ENCODE assay signal across 24 cellular contexts in genomic region chr10:50541317-50541716, GRCh38.
DNase-seq lines count a peak whose midpoint lies in the region; ATAC-seq and TF ChIP-seq lines count a peak whose summit lies in the region.
"Had no signal": no experiment of that assay in that cellular context is flagged by ENCODE, and none has a peak within 500 bp of the region (broad histone marks: within the 10 kb centered on the region; RNA-seq: fewer than 3 reads in every experiment).

No MANE protein-coding gene starts in this region.

- H3K4me1 ChIP-seq in CD4-positive, CD25-positive, alpha-beta regulatory T cell (ENCODE audit: control insufficient read depth, insufficient read depth, low read length, poor library complexity, severe bottlenecking), result peaks cover 72% of the 10 kb centered on the region
- H3K4me1 ChIP-seq in esophagus muscularis mucosa, result peaks cover 19 to 58% (median 31%) of the 10 kb centered on the region in 4 donors
- H3K4me1 ChIP-seq in colonic mucosa, result no peaks in the 10 kb centered on the region

- no peak for TF ChIP-seq POLR2A in esophagus muscularis mucosa (IDR thresholded peaks at IDR 0.05; ENCODE audit: low read depth)

- no peaks in the 10 kb centered on the region for H3K36me3 ChIP-seq in CD4-positive, CD25-positive, alpha-beta regulatory T cell (ENCODE audit: control insufficient read depth, insufficient read depth, low read length)
- H3K36me3 ChIP-seq in esophagus muscularis mucosa (no peaks in the 10 kb centered on the region), colonic mucosa (no peaks in the 10 kb centered on the region)
- H3K36me3 ChIP-seq: ovary, stomach, WERI-Rb-1 had no signal

- H3K9ac ChIP-seq in colonic mucosa (ENCODE audit: low read depth in 2 of 2, low read length in 2 of 2), result no peak overlapping the region

- intact Hi-C loops in activated CD4-positive, alpha-beta T cell treated with anti-CD3 and anti-CD28 coated beads, Interleukin-2, amount 10 ng/mL, durations not matched to agents 24 days and 14 days (cut with micrococcal nuclease), result loop anchor here (1.0 kb wide), 1 partner anchor 95 kb away; no protein-coding TSS in a partner anchor
- intact Hi-C loops in activated CD8-positive, alpha-beta T cell treated with anti-CD3 and anti-CD28 coated beads for 36 hours (cut with micrococcal nuclease), result loop anchor here (2.0 to 5.0 kb wide), 2 partner anchors 29 to 109 kb away; no protein-coding TSS in a partner anchor
- intact Hi-C loops in esophagus muscularis mucosa (cut with DNase I), result no loop called here
- intact Hi-C loops in colonic mucosa (cut with DNase I), result no loop called here

- no peak overlapping the region for H3K4me3 Mint-ChIP-seq in activated CD4-positive, alpha-beta T cell treated with anti-CD3 and anti-CD28 coated beads, Interleukin-2, amount 10 ng/mL, durations not matched to agents 24 days and 14 days
- H3K4me3 Mint-ChIP-seq in CD4-positive, CD25-positive, alpha-beta regulatory T cell, result peak overlapping the region in 3 of 4 donors; percentile 48 to 62 (median 57)
- no peak overlapping the region for H3K4me3 Mint-ChIP-seq in activated CD8-positive, alpha-beta T cell treated with anti-CD3 and anti-CD28 coated beads for 36 hours
- H3K4me3 Mint-ChIP-seq: H9 had no signal

- CTCF ChIA-PET in activated CD8-positive, alpha-beta T cell treated with anti-CD3 and anti-CD28 coated beads for 36 hours (lab: Charles Lee), result no interaction called here

- ATAC-seq in CD4-positive, CD25-positive, alpha-beta regulatory T cell (ENCODE audit: low read depth in 2 of 2), result no peak
- ATAC-seq in activated CD8-positive, alpha-beta T cell treated with anti-CD3 and anti-CD28 coated beads for 36 hours, result peak; percentile 21
- ATAC-seq in SK-N-SH treated with all-trans-retinoic acid at 6 μM for 48 hours, result no peak
- ATAC-seq: left lobe of liver had no signal

- 85% methylated on average over 2 of the region's 2 CpGs for WGBS in esophagus muscularis mucosa

- H3K27ac ChIP-seq in CD4-positive, CD25-positive, alpha-beta regulatory T cell (ENCODE audit: insufficient read depth, low read length, poor library complexity, severe bottlenecking), result no peak overlapping the region
- no peak overlapping the region for H3K27ac ChIP-seq in esophagus muscularis mucosa (replicated peaks in 1 of 4)
- no peak overlapping the region for H3K27ac ChIP-seq in colonic mucosa
- H3K27ac ChIP-seq: coronary artery, epithelial cell of prostate, ovary, WERI-Rb-1 had no signal

- no peaks in the 10 kb centered on the region for H3K27me3 ChIP-seq in CD4-positive, CD25-positive, alpha-beta regulatory T cell (ENCODE audit: control insufficient read depth, insufficient read depth, low read length)
- H3K27me3 ChIP-seq in esophagus muscularis mucosa, result no peaks in the 10 kb centered on the region
- H3K27me3 ChIP-seq in colonic mucosa, result no peaks in the 10 kb centered on the region
- H3K27me3 ChIP-seq: ovary, stomach had no signal

- POLR2A ChIA-PET in activated CD8-positive, alpha-beta T cell treated with anti-CD3 and anti-CD28 coated beads for 36 hours (lab: Charles Lee), result interaction anchor here (1.0 to 1.6 kb wide), 2 partner anchors 10 to 83 kb away, joined by 3 to 4 read pairs; no protein-coding TSS in a partner anchor

- no peaks in the 10 kb centered on the region for H3K9me3 ChIP-seq in CD4-positive, CD25-positive, alpha-beta regulatory T cell (ENCODE audit: control insufficient read depth in 2 of 2, low read length in 2 of 2)
- no peaks in the 10 kb centered on the region for H3K9me3 ChIP-seq in esophagus muscularis mucosa
- H3K9me3 ChIP-seq in colonic mucosa, result no peaks in the 10 kb centered on the region
- H3K9me3 ChIP-seq: ovary, stomach had no signal

- no peak for TF ChIP-seq CTCF in activated CD8-positive, alpha-beta T cell treated with anti-CD3 and anti-CD28 coated beads for 36 hours (IDR thresholded peaks at IDR 0.05)
- TF ChIP-seq CTCF in esophagus muscularis mucosa (IDR thresholded peaks at IDR 0.05), result no peak
- no peak for TF ChIP-seq CTCF in colonic mucosa (IDR thresholded peaks at IDR 0.05)

- no peak overlapping the region for H3K4me3 ChIP-seq in CD4-positive, CD25-positive, alpha-beta regulatory T cell (ENCODE audit: low read depth, low read length)
- no peak overlapping the region for H3K4me3 ChIP-seq in esophagus muscularis mucosa
- H3K4me3 ChIP-seq in colonic mucosa, result no peak overlapping the region
- H3K4me3 ChIP-seq: coronary artery, ovary, stomach had no signal

- peaks cover 3% of the 10 kb centered on the region for H3K36me3 Mint-ChIP-seq in activated CD4-positive, alpha-beta T cell treated with anti-CD3 and anti-CD28 coated beads, Interleukin-2, amount 10 ng/mL, durations not matched to agents 24 days and 14 days (ENCODE audit: low read depth)
- H3K36me3 Mint-ChIP-seq in CD4-positive, CD25-positive, alpha-beta regulatory T cell, result peaks cover 7% of the 10 kb centered on the region
- no peaks in the 10 kb centered on the region for H3K36me3 Mint-ChIP-seq in activated CD8-positive, alpha-beta T cell treated with anti-CD3 and anti-CD28 coated beads for 36 hours (ENCODE audit: low read depth)

- H3K4me1 Mint-ChIP-seq in activated CD4-positive, alpha-beta T cell treated with anti-CD3 and anti-CD28 coated beads, Interleukin-2, amount 10 ng/mL, durations not matched to agents 24 days and 14 days, result peaks cover 66% of the 10 kb centered on the region
- H3K4me1 Mint-ChIP-seq in CD4-positive, CD25-positive, alpha-beta regulatory T cell, result peaks cover 60 to 85% (median 77%) of the 10 kb centered on the region in 4 donors
- H3K4me1 Mint-ChIP-seq in activated CD8-positive, alpha-beta T cell treated with anti-CD3 and anti-CD28 coated beads for 36 hours (ENCODE audit: low read depth), result peaks cover 85% of the 10 kb centered on the region

- H3K27ac Mint-ChIP-seq in activated CD4-positive, alpha-beta T cell treated with anti-CD3 and anti-CD28 coated beads, Interleukin-2, amount 10 ng/mL, durations not matched to agents 24 days and 14 days, result peak overlapping the region; percentile 87
- peak overlapping the region in 2 of 3 donors; percentile 69 to 74 for H3K27ac Mint-ChIP-seq in CD4-positive, CD25-positive, alpha-beta regulatory T cell
- peak overlapping the region; percentile 91 for H3K27ac Mint-ChIP-seq in activated CD8-positive, alpha-beta T cell treated with anti-CD3 and anti-CD28 coated beads for 36 hours
- H3K27ac Mint-ChIP-seq: H9 had no signal

- TF ChIP-seq EP300 in esophagus muscularis mucosa (IDR thresholded peaks at IDR 0.05), result no peak

- no peaks in the 10 kb centered on the region for H3K27me3 Mint-ChIP-seq in activated CD4-positive, alpha-beta T cell treated with anti-CD3 and anti-CD28 coated beads, Interleukin-2, amount 10 ng/mL, durations not matched to agents 24 days and 14 days
- H3K27me3 Mint-ChIP-seq in CD4-positive, CD25-positive, alpha-beta regulatory T cell, result peaks cover 4% of the 10 kb centered on the region
- no peaks in the 10 kb centered on the region for H3K27me3 Mint-ChIP-seq in activated CD8-positive, alpha-beta T cell treated with anti-CD3 and anti-CD28 coated beads for 36 hours

- no peak for DNase-seq in activated CD4-positive, alpha-beta T cell treated with anti-CD3 and anti-CD28 coated beads, Interleukin-2, amount 10 ng/mL, durations not matched to agents 24 days and 14 days
- DNase-seq in activated CD4-positive, alpha-beta T cell treated with anti-CD3 and anti-CD28 coated beads, Interleukin-2, amount 50 U/mL, for 1 hour, result no peak
- DNase-seq in CD4-positive, CD25-positive, alpha-beta regulatory T cell, result no peak
- DNase-seq in activated CD8-positive, alpha-beta T cell treated with anti-CD3 and anti-CD28 coated beads for 36 hours, result peak; percentile 51
- DNase-seq in esophagus muscularis mucosa (ENCODE audit: extremely low spot score), result peak; percentile 78
- DNase-seq in COLO829 (ENCODE audit: low spot score), result no peak
- no peak for DNase-seq in colonic mucosa
- DNase-seq: activated CD4-positive, alpha-beta T cell treated with anti-CD3 and anti-CD28 coated beads, Interleukin-2, amount 50 U/mL, for 4 hours; effector memory CD4-positive, alpha-beta T cell; H9; KG1; NCI-H1105; NCI-H187; NCI-H2171; NCI-H82; ovary; SIG-M5; stomach; T-helper 9 cell; WERI-Rb-1 had no signal

- peaks cover 5% of the 10 kb centered on the region for H3K9me3 Mint-ChIP-seq in activated CD4-positive, alpha-beta T cell treated with anti-CD3 and anti-CD28 coated beads, Interleukin-2, amount 10 ng/mL, durations not matched to agents 24 days and 14 days
- peaks cover 0 to 6% (median 0%) of the 10 kb centered on the region in 7 donors for H3K9me3 Mint-ChIP-seq in CD4-positive, CD25-positive, alpha-beta regulatory T cell
- H3K9me3 Mint-ChIP-seq in activated CD8-positive, alpha-beta T cell treated with anti-CD3 and anti-CD28 coated beads for 36 hours, result no peaks in the 10 kb centered on the region
- H3K9me3 Mint-ChIP-seq: H9 had no signal

TF ChIP-seq in SK-N-SH treated with all-trans-retinoic acid at 6 μM for 48 hours, 23 proteins besides CTCF, POLR2A, EP300 and RAD21:
- TF ChIP-seq ZFP3 (CRISPR knock-in tag; IDR thresholded peaks at IDR 0.05) (no peak), ESRRG (CRISPR knock-in tag; IDR thresholded peaks at IDR 0.05) (no peak), ZNF8 (CRISPR knock-in tag; IDR thresholded peaks at IDR 0.05) (no peak)
TF ChIP-seq in SK-N-SH treated with all-trans-retinoic acid at 6 μM for 48 hours: peak in this region for 0.

Comparison
In these comparisons a context has a peak if more than half of its experiments do, and no peak if none do; other contexts are left out.
1. DNase-seq: peak in activated CD8-positive, alpha-beta T cell treated with anti-CD3 and anti-CD28 coated beads for 36 hours (single experiment) and esophagus muscularis mucosa (single experiment); none in activated CD4-positive, alpha-beta T cell treated with anti-CD3 and anti-CD28 coated beads, Interleukin-2, amount 10 ng/mL, durations not matched to agents 24 days and 14 days (single experiment), activated CD4-positive, alpha-beta T cell treated with anti-CD3 and anti-CD28 coated beads, Interleukin-2, amount 50 U/mL, for 1 hour (single experiment), CD4-positive, CD25-positive, alpha-beta regulatory T cell (0 of 3), COLO829 (single experiment) and colonic mucosa (single experiment).
2. H3K4me3 Mint-ChIP-seq: peak in CD4-positive, CD25-positive, alpha-beta regulatory T cell (3 of 4); none in activated CD4-positive, alpha-beta T cell treated with anti-CD3 and anti-CD28 coated beads, Interleukin-2, amount 10 ng/mL, durations not matched to agents 24 days and 14 days (single experiment) and activated CD8-positive, alpha-beta T cell treated with anti-CD3 and anti-CD28 coated beads for 36 hours (single experiment).
3. intact Hi-C loops: an anchor here in activated CD4-positive, alpha-beta T cell treated with anti-CD3 and anti-CD28 coated beads, Interleukin-2, amount 10 ng/mL, durations not matched to agents 24 days and 14 days (1.0 kb wide) and activated CD8-positive, alpha-beta T cell treated with anti-CD3 and anti-CD28 coated beads for 36 hours (2.0 to 5.0 kb wide); none called in esophagus muscularis mucosa and colonic mucosa.
4. Peak in every context shown above with its lines, with median percentiles within 50 percentile points of each other: H3K27ac Mint-ChIP-seq.